Comparison of ENCODE assay signal across 1 cellular context in genomic region chr12:103806807-103807206, GRCh38.
TF ChIP-seq lines count a peak whose summit lies in the region.

No MANE protein-coding gene starts in this region.

TF ChIP-seq in SK-N-SH, 30 proteins besides CTCF, POLR2A, EP300 and RAD21 (continued from another document):
- TF ChIP-seq, protein P1, sequence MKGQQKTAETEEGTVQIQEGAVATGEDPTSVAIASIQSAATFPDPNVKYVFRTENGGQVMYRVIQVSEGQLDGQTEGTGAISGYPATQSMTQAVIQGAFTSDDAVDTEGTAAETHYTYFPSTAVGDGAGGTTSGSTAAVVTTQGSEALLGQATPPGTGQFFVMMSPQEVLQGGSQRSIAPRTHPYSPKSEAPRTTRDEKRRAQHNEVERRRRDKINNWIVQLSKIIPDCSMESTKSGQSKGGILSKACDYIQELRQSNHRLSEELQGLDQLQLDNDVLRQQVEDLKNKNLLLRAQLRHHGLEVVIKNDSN (IDR thresholded peaks at IDR 0.05; ENCODE audit: borderline replicate concordance, low read depth): no peak
- TF ChIP-seq JUND (IDR thresholded peaks at IDR 0.05) (peak; percentile 74), MXI1 (IDR thresholded peaks at IDR 0.05; ENCODE audit: low read depth, low read length) (no peak), NFIC (IDR thresholded peaks at IDR 0.05; ENCODE audit: borderline replicate concordance) (peak; percentile 97), FOXM1 (IDR thresholded peaks at IDR 0.05; ENCODE audit: low read depth) (peak; percentile 70; the same call in 1 of the 2 replicates), MEF2A (IDR thresholded peaks at IDR 0.05; ENCODE audit: borderline replicate concordance, low read depth) (peak; percentile 48; the same call in 1 of the 2 replicates), PBX3 (IDR thresholded peaks at IDR 0.05) (peak; percentile 90), YY1 (IDR thresholded peaks at IDR 0.05; ENCODE audit: low read depth) (no peak), GABPA (IDR thresholded peaks at IDR 0.05; ENCODE audit: low read depth) (no peak)
TF ChIP-seq in SK-N-SH: peak in this region for 13.
